8 cellular contexts compared by ENCODE assay signal in the genomic region with DNA sequence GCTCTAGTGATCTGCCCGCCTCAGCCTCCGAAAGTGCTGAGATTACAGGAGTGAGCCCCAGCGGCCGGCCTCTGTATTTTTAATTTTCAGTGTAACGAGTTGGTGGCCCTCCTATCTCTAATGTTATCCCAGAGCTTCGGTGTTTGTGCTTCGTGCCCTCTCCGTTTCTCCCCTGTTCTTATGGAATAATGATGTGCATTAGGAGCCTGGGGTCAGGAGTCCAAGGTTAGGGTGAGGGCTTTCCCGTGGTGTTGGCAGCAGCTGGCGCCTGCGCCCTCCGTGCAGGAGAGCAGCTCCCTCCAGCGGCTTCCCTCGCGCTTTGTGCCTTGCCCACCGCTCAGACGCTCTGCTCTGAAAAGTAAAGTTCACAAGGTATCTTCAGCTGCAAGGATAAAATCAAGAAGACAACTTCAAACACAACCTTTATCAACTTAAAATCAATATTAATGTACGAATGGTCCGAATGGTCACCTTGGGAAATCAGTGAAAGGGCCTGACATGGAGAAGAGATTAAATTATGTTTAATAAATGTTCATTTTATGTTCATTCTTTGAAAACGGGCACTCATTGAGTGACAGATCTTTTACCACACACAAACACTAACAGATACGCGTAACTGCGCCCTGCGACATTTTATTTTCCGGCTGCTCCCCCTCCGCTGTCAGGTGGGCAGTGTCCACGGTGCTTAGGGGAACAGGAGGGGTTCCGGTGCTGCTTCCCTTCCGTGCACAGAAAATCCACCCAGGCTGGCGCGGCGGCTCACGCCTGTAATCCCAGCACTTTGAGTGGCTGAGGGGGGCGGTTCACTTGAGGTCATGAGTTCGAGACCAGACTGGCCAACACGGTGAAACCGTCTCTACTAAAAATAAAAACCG.
DNase-seq lines count a peak whose midpoint lies in the region; ATAC-seq and TF ChIP-seq lines count a peak whose summit lies in the region.

No MANE protein-coding gene starts in this region.

- H3K9me3 Mint-ChIP-seq in stimulated activated naive B cell treated with anti-CD40 and anti-IgM and Interleukin-4, amounts not matched to agents 10 μg/mL and 1 μg/mL and 100 μg/mL, for 72 hours, result no peaks in the 10 kb centered on the region

- H3K27me3 ChIP-seq in lung (ENCODE audit: control insufficient read depth, insufficient read depth), result no peaks in the 10 kb centered on the region

- H3K27ac ChIP-seq in coronary artery (no peak overlapping the region), lung (ENCODE audit: low read depth in 1 of 2, low read length in 1 of 2) (peak overlapping the region; percentile 26 to 56)

- WGBS in lung, 2 donors, result 25 to 29% methylated on average over 38 of the region's 38 CpGs

- ATAC-seq in HG02571 (IDR thresholded peaks at IDR 0.05; ENCODE audit: unreplicated experiment) (peak; percentile 25), lung (ENCODE audit: insufficient read depth, low FRiP score) (peak; percentile 59), GM21515 (IDR thresholded peaks at IDR 0.05; ENCODE audit: unreplicated experiment) (no peak), HG03175 (IDR thresholded peaks at IDR 0.05; ENCODE audit: unreplicated experiment) (no peak)
- peak; percentile 43 to 65 for ATAC-seq in activated CD4-positive, CD25-positive, alpha-beta regulatory T cell treated with anti-CD3 and anti-CD28 coated beads, Interleukin-2, amount 50 U/mL, for 24 hours
- peak; percentile 47 to 58 for ATAC-seq in stimulated activated naive B cell treated with anti-CD40 and anti-IgM and Interleukin-4, amounts not matched to agents 10 μg/mL and 1 μg/mL and 100 μg/mL, for 72 hours (replicated peaks)

- H3K4me3 ChIP-seq in coronary artery, result peak overlapping the region; percentile 74
- no peak overlapping the region for H3K4me3 ChIP-seq in lung

- H3K4me3 Mint-ChIP-seq in stimulated activated naive B cell treated with anti-CD40 and anti-IgM and Interleukin-4, amounts not matched to agents 10 μg/mL and 1 μg/mL and 100 μg/mL, for 72 hours, result peak overlapping the region; percentile 39 to 59

- H3K4me1 Mint-ChIP-seq in stimulated activated naive B cell treated with anti-CD40 and anti-IgM and Interleukin-4, amounts not matched to agents 10 μg/mL and 1 μg/mL and 100 μg/mL, for 72 hours, result peaks cover 8 to 17% of the 10 kb centered on the region in 2 donors

- no peak for TF ChIP-seq CTCF in coronary artery (IDR thresholded peaks at IDR 0.05)
- peak; percentile 5 for TF ChIP-seq CTCF in lung (IDR thresholded peaks at IDR 0.05; ENCODE audit: control extremely low read depth, extremely low read depth)

- H3K4me1 ChIP-seq in lung (ENCODE audit: control insufficient read depth in 2 of 2, insufficient read depth in 2 of 2, low read length in 2 of 2), result peaks cover 0 to 9% of the 10 kb centered on the region in 2 donors

- H3K36me3 ChIP-seq in lung (ENCODE audit: control insufficient read depth in 2 of 2, insufficient read depth in 2 of 2, low read length in 2 of 2), result no peaks in the 10 kb centered on the region

- H3K36me3 Mint-ChIP-seq in stimulated activated naive B cell treated with anti-CD40 and anti-IgM and Interleukin-4, amounts not matched to agents 10 μg/mL and 1 μg/mL and 100 μg/mL, for 72 hours, result peaks cover 0 to 2% of the 10 kb centered on the region in 2 donors

- DNase-seq in AG20443 (ENCODE audit: low spot score) (peak; percentile 93), coronary artery (ENCODE audit: low spot score) (no peak), lung (ENCODE audit: low spot score) (peak; percentile 74)
- peak; percentile 26 for DNase-seq in stimulated activated naive B cell treated with anti-CD40 and anti-IgM and Interleukin-4, amounts not matched to agents 10 μg/mL and 1 μg/mL and 100 μg/mL, for 72 hours

- H3K9me3 ChIP-seq in lung (ENCODE audit: control insufficient read depth in 2 of 2, insufficient read depth in 1 of 2, low read length in 1 of 2), result peaks cover 0 to 2% of the 10 kb centered on the region in 2 donors

- H3K27ac Mint-ChIP-seq in stimulated activated naive B cell treated with anti-CD40 and anti-IgM and Interleukin-4, amounts not matched to agents 10 μg/mL and 1 μg/mL and 100 μg/mL, for 72 hours, result peak overlapping the region; percentile 59

- peaks cover 18 to 30% of the 10 kb centered on the region in 2 donors for H3K27me3 Mint-ChIP-seq in stimulated activated naive B cell treated with anti-CD40 and anti-IgM and Interleukin-4, amounts not matched to agents 10 μg/mL and 1 μg/mL and 100 μg/mL, for 72 hours

Comparison
In these comparisons a context has a peak if more than half of its experiments do, and no peak if none do; other contexts are left out.
1. ATAC-seq: peak in HG02571 (single experiment), activated CD4-positive, CD25-positive, alpha-beta regulatory T cell treated with anti-CD3 and anti-CD28 coated beads, Interleukin-2, amount 50 U/mL, for 24 hours (2 of 2), lung (single experiment) and stimulated activated naive B cell treated with anti-CD40 and anti-IgM and Interleukin-4, amounts not matched to agents 10 μg/mL and 1 μg/mL and 100 μg/mL, for 72 hours (2 of 2); none in GM21515 (single experiment) and HG03175 (single experiment).
2. H3K27ac ChIP-seq: peak in lung (2 of 2); none in coronary artery (0 of 2).